Comparison of ENCODE assay signal across 7 cellular contexts in the genomic region with DNA sequence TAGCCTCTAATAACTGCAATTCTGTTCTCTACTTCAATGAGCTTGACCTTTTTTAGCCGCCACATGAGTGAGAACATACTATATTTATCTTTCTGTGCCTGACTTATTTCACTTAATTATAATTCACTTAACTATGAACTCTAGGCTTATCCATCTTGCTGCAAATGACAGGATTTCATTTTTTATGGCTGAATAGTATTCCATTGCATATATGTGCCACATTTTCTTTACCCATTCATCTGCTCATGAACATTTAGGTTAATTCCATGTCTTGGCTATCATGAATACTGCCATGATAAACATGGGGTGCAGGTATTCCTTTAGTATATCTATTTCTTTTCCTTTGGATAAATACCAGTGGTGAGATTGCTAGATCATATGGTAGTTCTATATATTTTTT.
"Had no signal": no experiment of that assay in that cellular context is flagged by ENCODE, and none has a peak within 500 bp of the region (broad histone marks: within the 10 kb centered on the region; RNA-seq: fewer than 3 reads in every experiment).

No MANE protein-coding gene starts in this region.

- DNase-seq: GDM1, GF-D8 had no signal

- ATAC-seq: GM12878 had no signal

- FAIRE-seq: GM12878, GM12891, GM12892, GM18507, GM19239 had no signal

- H3K4me3 ChIP-seq: GM12878 had no signal
